Comparison of ENCODE assay signal across 1 cellular context in genomic region chr6:70503813-70504465, GRCh38.
A peak's percentile ranks its signal among the peaks of the same experiment; 100 is the strongest.
TF ChIP-seq lines count a peak whose summit lies in the region.

No MANE protein-coding gene starts in this region.

TF ChIP-seq in HEK293, 187 proteins besides CTCF, POLR2A, EP300 and RAD21 (continued from another document):
- TF ChIP-seq SETDB1 (IDR thresholded peaks at IDR 0.05; ENCODE audit: insufficient read length, low read length) (peak; percentile 47), KLF7 (tag by site-specific recombination; IDR thresholded peaks at IDR 0.05; ENCODE audit: borderline replicate concordance) (no peak)
